ENCODE assay signal across 13 cellular contexts in genomic region chr5:50702615-50703325, GRCh38. TPM values are rescaled to one million over a fixed set of nuclear protein-coding genes. Genes with fewer than 3 reads are reported as not detected.
A peak's percentile ranks its signal among the peaks of the same experiment; 100 is the strongest.
DNase-seq lines count a peak whose midpoint lies in the region; ATAC-seq, FAIRE-seq and TF ChIP-seq lines count a peak whose summit lies in the region.
"Had no signal": no experiment of that assay in that cellular context is flagged by ENCODE, and none has a peak within 500 bp of the region (broad histone marks: within the 10 kb centered on the region; RNA-seq: fewer than 3 reads in every experiment).

No MANE protein-coding gene starts in this region.

- no peak for DNase-seq in activated CD4-positive, alpha-beta T cell treated with anti-CD3 and anti-CD28 coated beads for 36 hours
- DNase-seq in activated CD4-positive, alpha-beta T cell treated with anti-CD3 and anti-CD28 coated beads for 4 hours = no peak
- DNase-seq in HTR-8/SVneo (ENCODE audit: insufficient read length, low spot score) (no peak), activated B cell treated with CpG ODN at 0.5 μM for 24 hours (no peak), natural killer cell (no peak), DMS 273 treated with DMSO at 0.1 percent for 48 hours (lab: John Stamatoyannopoulos, UW) (no peak), RCC 7860 (ENCODE audit: low spot score) (no peak)
- DNase-seq: activated CD4-positive, alpha-beta T cell treated with anti-CD3 and anti-CD28 coated beads, Interleukin-2, amount 50 U/mL, for 1 hour; NCI-H1092; NCI-H510A treated with DMSO at 0.1 percent for 48 hours; upper lobe of left lung had no signal

- H3K27ac Mint-ChIP-seq in activated CD4-positive, alpha-beta T cell treated with anti-CD3 and anti-CD28 coated beads for 36 hours = peak overlapping the region; percentile 86
- peak overlapping the region; percentile 67 for H3K27ac Mint-ChIP-seq in activated B cell treated with CpG ODN at 0.5 μM for 24 hours
- peak overlapping the region; percentile 87 to 90 for H3K27ac Mint-ChIP-seq in natural killer cell

- no peaks in the 10 kb centered on the region for H3K9me3 Mint-ChIP-seq in activated CD4-positive, alpha-beta T cell treated with anti-CD3 and anti-CD28 coated beads for 36 hours (ENCODE audit: low read depth)
- H3K9me3 Mint-ChIP-seq in activated B cell treated with CpG ODN at 0.5 μM for 24 hours (no peaks in the 10 kb centered on the region), natural killer cell (no peaks in the 10 kb centered on the region)
- H3K9me3 Mint-ChIP-seq: neural crest cell had no signal

- POLR2A ChIA-PET in activated CD4-positive, alpha-beta T cell treated with anti-CD3 and anti-CD28 coated beads for 36 hours (lab: Charles Lee) = no interaction called here
- POLR2A ChIA-PET in activated B cell treated with CpG ODN at 0.5 μM for 24 hours (lab: Charles Lee) = no interaction called here

- no peaks in the 10 kb centered on the region for H3K27me3 Mint-ChIP-seq in activated CD4-positive, alpha-beta T cell treated with anti-CD3 and anti-CD28 coated beads for 36 hours
- no peaks in the 10 kb centered on the region for H3K27me3 Mint-ChIP-seq in activated B cell treated with CpG ODN at 0.5 μM for 24 hours
- no peaks in the 10 kb centered on the region for H3K27me3 Mint-ChIP-seq in natural killer cell (ENCODE audit: low read depth in 2 of 2)

- peaks cover 16% of the 10 kb centered on the region for H3K36me3 Mint-ChIP-seq in activated CD4-positive, alpha-beta T cell treated with anti-CD3 and anti-CD28 coated beads for 36 hours (ENCODE audit: low read depth)
- H3K36me3 Mint-ChIP-seq in activated B cell treated with CpG ODN at 0.5 μM for 24 hours (ENCODE audit: low read depth) (peaks cover 12% of the 10 kb centered on the region), natural killer cell (no peaks in the 10 kb centered on the region)

- peaks cover 78% of the 10 kb centered on the region for H3K4me1 Mint-ChIP-seq in activated CD4-positive, alpha-beta T cell treated with anti-CD3 and anti-CD28 coated beads for 36 hours
- H3K4me1 Mint-ChIP-seq in activated B cell treated with CpG ODN at 0.5 μM for 24 hours (peaks cover 42% of the 10 kb centered on the region), natural killer cell (peaks cover 71 to 87% of the 10 kb centered on the region in 2 donors)
- H3K4me1 Mint-ChIP-seq: neural crest cell had no signal

- CTCF ChIA-PET in activated CD4-positive, alpha-beta T cell treated with anti-CD3 and anti-CD28 coated beads for 36 hours (lab: Charles Lee) = interaction anchor here (0.8 to 1.0 kb wide), 2 partner anchors 10 to 20 kb away, joined by 3 read pairs; no protein-coding TSS in a partner anchor
- CTCF ChIA-PET in activated B cell treated with CpG ODN at 0.5 μM for 24 hours (lab: Charles Lee) = no interaction called here

- H3K4me3 Mint-ChIP-seq in activated CD4-positive, alpha-beta T cell treated with anti-CD3 and anti-CD28 coated beads for 36 hours = peak overlapping the region; percentile 4
- no peak overlapping the region for H3K4me3 Mint-ChIP-seq in activated B cell treated with CpG ODN at 0.5 μM for 24 hours
- H3K4me3 Mint-ChIP-seq in natural killer cell = peak overlapping the region; percentile 85
- H3K4me3 Mint-ChIP-seq: neural crest cell had no signal

- ATAC-seq in activated CD4-positive, alpha-beta T cell treated with anti-CD3 and anti-CD28 coated beads for 36 hours = no peak
- ATAC-seq in activated B cell treated with CpG ODN at 0.5 μM for 24 hours (ENCODE audit: low read depth) (peak; percentile 45), natural killer cell (peak; percentile 68 to 70 (median 69)), GM19397 (IDR thresholded peaks at IDR 0.05; ENCODE audit: unreplicated experiment) (no peak)

- intact Hi-C loops in activated CD4-positive, alpha-beta T cell treated with anti-CD3 and anti-CD28 coated beads for 36 hours (cut with DNase I, micrococcal nuclease) = no loop called here
- intact Hi-C loops in activated B cell treated with CpG ODN at 0.5 μM for 24 hours (cut with micrococcal nuclease) (loop anchor here (1.0 kb wide), 1 partner anchor 8 kb away; no protein-coding TSS in a partner anchor), natural killer cell (cut with micrococcal nuclease) (no loop called here)

- TF ChIP-seq CTCF in activated B cell treated with CpG ODN at 0.5 μM for 24 hours (IDR thresholded peaks at IDR 0.05) = no peak
- no peak for TF ChIP-seq CTCF in natural killer cell (IDR thresholded peaks at IDR 0.05)

- FAIRE-seq in HTR-8/SVneo (lab: Jason Lieb, UNC) = peak; percentile 88
- FAIRE-seq in RCC 7860 (lab: Jason Lieb, UNC) = no peak

RNA-seq across cellular contexts. Expression of gene PARP8, which starts 36.3 kb away (rescaled TPM):
- total RNA-seq in activated CD4-positive, alpha-beta T cell treated with anti-CD3 and anti-CD28 coated beads for 36 hours = 10 to 100 TPM; 31.7 to 38.8 TPM
- total RNA-seq in activated B cell treated with CpG ODN at 0.5 μM for 24 hours = 39.3 and 56.0 TPM in 2 replicates
- 100 to 1,000 TPM; 359 to 395 (median 372) TPM for total RNA-seq in natural killer cell

Comparison
In these comparisons a context has a peak if more than half of its experiments do, and no peak if none do; other contexts are left out.
1. ATAC-seq: peak in activated B cell treated with CpG ODN at 0.5 μM for 24 hours (single experiment) and natural killer cell (3 of 3); none in activated CD4-positive, alpha-beta T cell treated with anti-CD3 and anti-CD28 coated beads for 36 hours (single experiment) and GM19397 (single experiment).
2. Peak in every context shown above with its lines, with median percentiles within 50 percentile points of each other: H3K27ac Mint-ChIP-seq.